Comparison of ENCODE assay signal across 1 cellular context in the genomic region with DNA sequence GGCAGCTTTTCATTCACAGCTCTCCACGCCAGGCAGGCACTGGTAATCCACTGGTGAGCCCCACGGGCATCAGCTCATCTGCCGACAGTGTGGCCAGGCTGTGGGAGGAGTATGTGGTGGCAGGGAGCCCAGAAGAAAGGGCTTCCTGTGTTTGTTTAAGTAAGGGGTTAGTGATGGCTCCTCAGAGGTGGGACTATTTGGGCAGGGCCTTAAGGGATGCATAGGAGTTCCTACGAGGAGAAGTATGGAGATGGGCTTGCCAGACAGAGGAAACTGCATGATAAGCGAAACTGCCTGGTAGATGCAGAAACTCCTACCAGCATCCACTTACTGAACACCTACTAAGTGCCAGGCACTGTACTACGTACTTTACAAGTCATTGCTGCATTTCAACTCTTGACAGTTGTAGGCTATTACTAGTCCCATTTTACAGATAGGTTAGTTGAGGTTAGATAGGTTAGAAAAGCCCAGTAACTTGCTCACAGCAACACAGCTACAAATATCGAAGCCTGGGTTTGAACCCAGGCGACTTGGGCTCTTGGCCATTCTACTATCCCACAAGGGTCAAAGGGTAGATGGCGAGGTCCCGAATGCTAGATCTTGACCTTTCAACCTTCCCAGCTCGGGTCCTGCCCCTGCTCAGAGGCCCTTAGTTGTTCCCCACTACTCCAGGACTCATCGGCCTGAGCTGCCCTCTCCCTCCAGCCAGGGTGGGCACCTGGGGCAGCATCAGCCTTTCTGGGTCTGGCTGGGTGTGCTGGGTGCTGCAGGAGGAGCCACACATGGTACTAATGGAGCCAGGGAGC.
TF ChIP-seq lines count a peak whose summit lies in the region.

No MANE protein-coding gene starts in this region.

TF ChIP-seq in A549, 52 proteins besides CTCF, POLR2A, EP300 and RAD21 (continued from another document):
- TF ChIP-seq MAX (IDR thresholded peaks at IDR 0.05) (no peak), TFCP2L1 (CRISPR knock-in tag; IDR thresholded peaks at IDR 0.05) (no peak), MAFK (IDR thresholded peaks at IDR 0.05; ENCODE audit: partially characterized antibody) (peak; percentile 77), POLR2AphosphoS2 (conservative IDR thresholded peaks at IDR 0.05; ENCODE audit: low read length) (no peak), NR3C1 (IDR thresholded peaks at IDR 0.05) (no peak)
